ENCODE assay signal across 8 cellular contexts in the genomic region with DNA sequence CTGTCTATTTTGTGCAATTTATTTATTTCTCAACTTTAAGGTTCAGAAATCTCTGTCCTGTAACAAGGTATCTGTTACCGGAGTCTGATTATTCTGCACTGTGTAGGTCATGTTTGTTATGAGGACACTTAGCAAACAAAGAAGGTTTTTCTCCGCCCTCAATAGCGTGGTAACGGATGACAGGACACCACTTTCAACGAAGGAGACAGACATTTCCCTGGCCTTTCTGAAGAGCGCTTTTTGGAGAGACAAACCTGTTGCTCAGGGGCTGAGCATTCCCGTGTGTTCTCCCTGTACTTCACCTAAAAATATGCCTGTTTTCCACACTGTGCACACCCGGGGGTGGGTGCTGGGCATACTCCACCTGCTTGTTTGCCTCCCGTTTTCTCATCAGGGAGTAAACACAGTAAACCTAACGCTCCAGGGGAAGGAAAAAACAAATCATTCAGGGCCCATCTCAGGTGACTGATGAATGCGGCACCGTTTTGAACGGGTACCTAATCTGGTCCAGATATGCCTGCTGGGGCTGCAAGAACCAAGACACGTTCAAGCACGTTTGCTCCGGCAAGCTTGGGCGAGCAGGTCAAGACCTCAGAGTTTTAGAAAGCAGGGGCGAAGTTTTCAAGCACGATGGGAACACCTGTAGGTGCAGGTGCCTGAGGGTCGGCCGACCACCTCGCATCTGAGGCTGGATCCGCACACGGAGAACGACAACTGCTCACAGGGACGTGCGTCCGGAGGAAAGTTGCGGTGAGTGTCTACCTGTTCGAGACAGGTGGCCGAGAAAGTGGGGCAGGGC.
A peak's percentile ranks its signal among the peaks of the same experiment; 100 is the strongest.
DNase-seq lines count a peak whose midpoint lies in the region; ATAC-seq lines count a peak whose summit lies in the region.

No MANE protein-coding gene starts in this region.

- H3K9me3 Mint-ChIP-seq in activated naive CD8-positive, alpha-beta T cell (ENCODE audit: low read depth), result peaks cover 4% of the 10 kb centered on the region
- no peaks in the 10 kb centered on the region for H3K9me3 Mint-ChIP-seq in stimulated activated memory B cell treated with anti-CD40 and anti-IgM and Interleukin-4, amounts not matched to agents 10 μg/mL and 1 μg/mL and 100 μg/mL, for 72 hours

- peaks cover 53% of the 10 kb centered on the region for H3K4me1 Mint-ChIP-seq in activated naive CD8-positive, alpha-beta T cell (ENCODE audit: low read depth)
- peaks cover 18% of the 10 kb centered on the region for H3K4me1 Mint-ChIP-seq in stimulated activated memory B cell treated with anti-CD40 and anti-IgM and Interleukin-4, amounts not matched to agents 10 μg/mL and 1 μg/mL and 100 μg/mL, for 72 hours

- H3K36me3 Mint-ChIP-seq in activated naive CD8-positive, alpha-beta T cell, result peaks cover 5% of the 10 kb centered on the region
- no peaks in the 10 kb centered on the region for H3K36me3 Mint-ChIP-seq in stimulated activated memory B cell treated with anti-CD40 and anti-IgM and Interleukin-4, amounts not matched to agents 10 μg/mL and 1 μg/mL and 100 μg/mL, for 72 hours

- peaks cover 4% of the 10 kb centered on the region for H3K4me1 ChIP-seq in iPS-20b (ENCODE audit: insufficient read depth, low read length)

- H3K36me3 ChIP-seq in iPS-20b (ENCODE audit: insufficient read depth, low read depth, low read length), result no peaks in the 10 kb centered on the region

- no peaks in the 10 kb centered on the region for H3K9me3 ChIP-seq in iPS-20b (ENCODE audit: insufficient read depth, low read depth, low read length)

- no peaks in the 10 kb centered on the region for H3K27me3 Mint-ChIP-seq in activated naive CD8-positive, alpha-beta T cell
- H3K27me3 Mint-ChIP-seq in stimulated activated memory B cell treated with anti-CD40 and anti-IgM and Interleukin-4, amounts not matched to agents 10 μg/mL and 1 μg/mL and 100 μg/mL, for 72 hours, result no peaks in the 10 kb centered on the region

- peaks cover 61% of the 10 kb centered on the region for H3K27me3 ChIP-seq in iPS-20b (ENCODE audit: insufficient read depth, low read length)

- H3K9ac ChIP-seq in iPS-20b (ENCODE audit: low read depth, low read length), result peak overlapping the region; percentile 28; the same call in 1 of the 2 replicates

- H3K27ac ChIP-seq in iPS-20b (ENCODE audit: low read length), result no peak overlapping the region

- peak; percentile 8 for ATAC-seq in GM18511 (IDR thresholded peaks at IDR 0.05; ENCODE audit: unreplicated experiment)
- no peak for ATAC-seq in stimulated activated memory B cell treated with anti-CD40 and anti-IgM and Interleukin-4, amounts not matched to agents 10 μg/mL and 1 μg/mL and 100 μg/mL, for 72 hours
- no peak for ATAC-seq in HG03097 (IDR thresholded peaks at IDR 0.05; ENCODE audit: low FRiP score, unreplicated experiment)
- ATAC-seq in HG02759 (IDR thresholded peaks at IDR 0.05; ENCODE audit: unreplicated experiment), result no peak

- peak overlapping the region; percentile 77 for H3K4me3 ChIP-seq in iPS-20b (ENCODE audit: low read length)

- peak overlapping the region; percentile 97 for H3K4me3 Mint-ChIP-seq in activated naive CD8-positive, alpha-beta T cell
- peak overlapping the region; percentile 84 for H3K4me3 Mint-ChIP-seq in stimulated activated memory B cell treated with anti-CD40 and anti-IgM and Interleukin-4, amounts not matched to agents 10 μg/mL and 1 μg/mL and 100 μg/mL, for 72 hours

- DNase-seq in HuH-7.5 (ENCODE audit: low spot score), result peak; percentile 22
- DNase-seq in COLO829 (ENCODE audit: low spot score), result no peak

- peak overlapping the region; percentile 96 for H3K27ac Mint-ChIP-seq in activated naive CD8-positive, alpha-beta T cell
- no peak overlapping the region for H3K27ac Mint-ChIP-seq in stimulated activated memory B cell treated with anti-CD40 and anti-IgM and Interleukin-4, amounts not matched to agents 10 μg/mL and 1 μg/mL and 100 μg/mL, for 72 hours
